In genomic region chr5:157100140-157100679, GRCh38 we compare ENCODE assay signal across 1 cellular context.
TF ChIP-seq lines count a peak whose summit lies in the region.

No MANE protein-coding gene starts in this region.

TF ChIP-seq in IMR-90, 13 proteins besides CTCF, POLR2A, EP300 and RAD21:
- TF ChIP-seq CEBPB (IDR thresholded peaks at IDR 0.05; ENCODE audit: low read depth, low read length) (peak; percentile 40; the same call in 1 of the 2 replicates), MXI1 (IDR thresholded peaks at IDR 0.05; ENCODE audit: borderline replicate concordance, low read depth, low read length) (no peak), USF2 (IDR thresholded peaks at IDR 0.05; ENCODE audit: low read depth, low read length) (peak; percentile 28; the same call in 1 of the 2 replicates), FOS (IDR thresholded peaks at IDR 0.05; ENCODE audit: low read depth, low read length) (peak; percentile 44; the same call in 1 of the 2 replicates)
